Comparison of ENCODE assay signal across 8 cellular contexts in genomic region chr1:153977250-153978240, GRCh38. TPM values are rescaled to one million over a fixed set of nuclear protein-coding genes. Genes with fewer than 3 reads are reported as not detected.
DNase-seq lines count a peak whose midpoint lies in the region; ATAC-seq and TF ChIP-seq lines count a peak whose summit lies in the region.

Gene JTB (minus strand): TSS chr1:153977674. CDS start chr1:153977252, 422 bp downstream.

- peak; percentile 64 to 77 for DNase-seq in NCI-H1930 (lab: John Stamatoyannopoulos, UW)
- peak; percentile 79 for DNase-seq in T-helper 22 cell (ENCODE audit: low read depth)
- peak in 57 of 58 donors; percentile 57 to 95 (median 83) for DNase-seq in anterior cingulate cortex (lab: John Stamatoyannopoulos, UW)
- peak; percentile 89 to 96 (median 93) for DNase-seq in right cardiac atrium
- DNase-seq in putamen (ENCODE audit: low spot score) = peak; percentile 89
- DNase-seq in aorta = peak; percentile 94 to 96

- H3K36me3 ChIP-seq in aorta (ENCODE audit: control insufficient read depth in 1 of 2, insufficient read depth in 2 of 2, low read length in 1 of 2) = peaks cover 0 to 2% of the 10 kb centered on the region in 2 donors

- H3K27ac ChIP-seq in right cardiac atrium (ENCODE audit: low read length) = peak within 1 kb of the TSS; percentile 92
- H3K27ac ChIP-seq in aorta (ENCODE audit: low read depth in 1 of 2, low read length in 2 of 2) = peak within 1 kb of the TSS in 1 of 2 donors; percentile 77

- H3K27me3 ChIP-seq in right cardiac atrium (ENCODE audit: control insufficient read depth, insufficient read depth) (no peaks in the 10 kb centered on the region), aorta (ENCODE audit: control insufficient read depth in 1 of 2, insufficient read depth in 2 of 2, low read length in 1 of 2) (no peaks in the 10 kb centered on the region)

- H3K4me1 ChIP-seq in right cardiac atrium (ENCODE audit: control insufficient read depth, insufficient read depth, low read length) (no peaks in the 10 kb centered on the region), aorta (ENCODE audit: control insufficient read depth in 1 of 2, insufficient read depth in 2 of 2, low read length in 2 of 2) (no peaks in the 10 kb centered on the region)

- TF ChIP-seq POLR2A in GM10847 (IDR thresholded peaks at IDR 0.05; ENCODE audit: extremely low read depth, insufficient read length) = peak; percentile 87

- H3K9me3 ChIP-seq in right cardiac atrium (ENCODE audit: control insufficient read depth, low read length) = no peaks in the 10 kb centered on the region
- no peaks in the 10 kb centered on the region for H3K9me3 ChIP-seq in aorta (ENCODE audit: control insufficient read depth, low read length)

- H3K4me3 ChIP-seq in right cardiac atrium (ENCODE audit: low read length) = peak within 1 kb of the TSS; percentile 93
- H3K4me3 ChIP-seq in aorta (ENCODE audit: low read length in 2 of 2) = peak within 1 kb of the TSS; percentile 70 to 83

- intact Hi-C loops in right cardiac atrium (cut with DNase I) (no loop called here), aorta (cut with DNase I) (no loop called here)

- WGBS in right cardiac atrium = under 1% methylated on average over 75 of the region's 75 CpGs
- WGBS in aorta, 2 donors = 0% methylated on average over 67 to 75 of the region's 75 CpGs

- ATAC-seq in HG02870 (IDR thresholded peaks at IDR 0.05; ENCODE audit: unreplicated experiment) = peak; percentile 73
- ATAC-seq in right cardiac atrium = peak; percentile 94 to 96
- peak; percentile 95 for ATAC-seq in aorta (ENCODE audit: low FRiP score)

RNA-seq across cellular contexts. Expression of gene JTB, which starts in this region (rescaled TPM):
- total RNA-seq in right cardiac atrium (100 to 1,000 TPM in 2 of 4 donors, 10 to 100 TPM in 2; 92.1 to 108 (median 102) TPM), aorta (10 to 100 TPM; 84.8 to 88.3 TPM)
- polyA plus RNA-seq in right cardiac atrium (143 TPM), aorta (100 to 1,000 TPM; 204 to 227 TPM)
